ENCODE assay signal across 10 cellular contexts in the genomic region with DNA sequence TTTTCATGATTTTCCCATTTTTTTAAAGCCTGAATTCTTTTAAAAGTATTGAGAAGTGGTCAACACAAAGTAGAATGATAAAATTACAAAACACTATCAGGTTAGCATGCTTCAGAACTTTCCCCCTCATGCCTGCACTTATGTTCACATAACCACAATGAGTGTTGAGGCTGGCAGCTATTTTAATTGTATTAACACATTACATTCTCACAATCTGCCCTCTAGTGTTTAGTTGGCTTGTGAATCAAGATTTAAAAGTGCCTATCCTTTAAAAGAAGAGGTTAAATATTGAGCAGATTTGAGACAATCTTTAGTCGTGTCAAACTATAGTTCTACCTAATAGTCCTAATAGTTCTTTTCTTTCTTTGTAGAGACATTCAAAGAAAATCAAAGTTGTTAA.
A peak's percentile ranks its signal among the peaks of the same experiment; 100 is the strongest.
DNase-seq lines count a peak whose midpoint lies in the region; ATAC-seq and TF ChIP-seq lines count a peak whose summit lies in the region.
"Had no signal": no experiment of that assay in that cellular context is flagged by ENCODE, and none has a peak within 500 bp of the region (broad histone marks: within the 10 kb centered on the region; RNA-seq: fewer than 3 reads in every experiment).

No MANE protein-coding gene starts in this region.

- H3K9me3 ChIP-seq in heart right ventricle (peaks cover 0 to 2% (median 0%) of the 10 kb centered on the region in 11 donors), PC-9 (ENCODE audit: insufficient read depth, low read depth) (no peaks in the 10 kb centered on the region), aorta (ENCODE audit: control insufficient read depth, low read length) (no peaks in the 10 kb centered on the region)
- H3K9me3 ChIP-seq: Caco-2 had no signal

- no peaks in the 10 kb centered on the region for H3K9me3 Mint-ChIP-seq in activated CD4-positive, alpha-beta memory T cell treated with anti-CD3 and anti-CD28 coated beads, Interleukin-2, amount 10 ng/mL, durations not matched to agents 7 days and 5 days
- H3K9me3 Mint-ChIP-seq: T-helper 2 cell treated with Interferon-gamma antibody and Interleukin-4, amounts not matched to agents 5 μg/mL and 100 μg/mL, for 36 hours had no signal

- CTCF ChIA-PET in PC-9 (lab: Charles Lee) = interaction anchor here (0.7 kb wide), 1 partner anchor 330 kb away, joined by 3 read pairs; no protein-coding TSS in a partner anchor
- CTCF ChIA-PET in activated CD4-positive, alpha-beta memory T cell treated with anti-CD3 and anti-CD28 coated beads, Interleukin-2, amount 10 ng/mL, durations not matched to agents 7 days and 5 days (lab: Charles Lee) = interaction anchor here (1.8 kb wide), 1 partner anchor 252 kb away, joined by 5 read pairs; no protein-coding TSS in a partner anchor

- H3K27me3 ChIP-seq in heart right ventricle (no peaks in the 10 kb centered on the region), PC-9 (ENCODE audit: insufficient read depth, low read depth) (no peaks in the 10 kb centered on the region), aorta (ENCODE audit: control insufficient read depth in 1 of 2, insufficient read depth in 2 of 2, low read length in 1 of 2) (no peaks in the 10 kb centered on the region)

- POLR2A ChIA-PET in PC-9 (lab: Charles Lee; ENCODE audit: unreplicated experiment) = no interaction called here
- POLR2A ChIA-PET in activated CD4-positive, alpha-beta memory T cell treated with anti-CD3 and anti-CD28 coated beads, Interleukin-2, amount 10 ng/mL, durations not matched to agents 7 days and 5 days (lab: Charles Lee) = no interaction called here

- H3K79me2 ChIP-seq in PC-9 (ENCODE audit: low read depth) = no peaks in the 10 kb centered on the region

- no peak overlapping the region for H3K27ac Mint-ChIP-seq in activated CD4-positive, alpha-beta memory T cell treated with anti-CD3 and anti-CD28 coated beads, Interleukin-2, amount 10 ng/mL, durations not matched to agents 7 days and 5 days
- H3K27ac Mint-ChIP-seq: T-helper 2 cell treated with Interferon-gamma antibody and Interleukin-4, amounts not matched to agents 5 μg/mL and 100 μg/mL, for 36 hours had no signal

- no TSS peak for BruUV-seq in PC-9 (replicated peaks; lab: Mats Ljungman, UMichigan)

- intact Hi-C loops in heart right ventricle (cut with DNase I) (loop anchor here in 8 of 10 donors (5.0 to 10.0 kb wide), 3 partner anchors 76 to 86 kb away; no protein-coding TSS in a partner anchor), Right ventricle myocardium inferior (cut with DNase I) (loop anchor here (5.0 kb wide), 1 partner anchor 84 kb away; no protein-coding TSS in a partner anchor), PC-9 (cut with micrococcal nuclease; ENCODE audit: unreplicated experiment) (no loop called here), aorta (cut with DNase I) (loop anchor here in 1 of 2 donors (5.0 kb wide), 1 partner anchor 84 kb away; no protein-coding TSS in a partner anchor)

- H3K4me1 ChIP-seq in heart right ventricle (peaks cover 0 to 26% (median 0%) of the 10 kb centered on the region in 9 donors), PC-9 (replicated peaks; ENCODE audit: insufficient read depth) (peaks cover 20% of the 10 kb centered on the region), aorta (ENCODE audit: control insufficient read depth in 1 of 2, insufficient read depth in 2 of 2, low read length in 2 of 2) (peaks cover 2 to 3% of the 10 kb centered on the region in 2 donors)
- H3K4me1 ChIP-seq: Caco-2 had no signal

- H4K20me1 ChIP-seq in PC-9 (ENCODE audit: insufficient read depth) = no peaks in the 10 kb centered on the region

- no peaks in the 10 kb centered on the region for H3K36me3 Mint-ChIP-seq in activated CD4-positive, alpha-beta memory T cell treated with anti-CD3 and anti-CD28 coated beads, Interleukin-2, amount 10 ng/mL, durations not matched to agents 7 days and 5 days (ENCODE audit: low read depth)

- H3K36me3 ChIP-seq in heart right ventricle (peaks cover 0 to 39% (median 17%) of the 10 kb centered on the region in 9 donors), PC-9 (ENCODE audit: low read depth) (no peaks in the 10 kb centered on the region), aorta (ENCODE audit: control insufficient read depth in 1 of 2, insufficient read depth in 2 of 2, low read length in 1 of 2) (peaks cover 3% of the 10 kb centered on the region in 2 donors)

- no peak overlapping the region for H3K4me3 ChIP-seq in heart right ventricle
- no peak overlapping the region for H3K4me3 ChIP-seq in PC-9
- no peak overlapping the region for H3K4me3 ChIP-seq in epithelial cell of proximal tubule (ENCODE audit: low read depth, low read length)
- no peak overlapping the region for H3K4me3 ChIP-seq in aorta (ENCODE audit: low read length in 2 of 2)

- no peak overlapping the region for H2AFZ ChIP-seq in PC-9

- no peaks in the 10 kb centered on the region for H3K9me2 ChIP-seq in PC-9 (ENCODE audit: insufficient read depth)

- H3F3A ChIP-seq in PC-9 (ENCODE audit: insufficient read depth, low read depth) = peaks cover 18% of the 10 kb centered on the region

- WGBS in heart right ventricle, 2 donors = 64 to 83% methylated on average over 1 of the region's 1 CpG
- 57 to 67% methylated on average over 1 of the region's 1 CpG for WGBS in aorta, 2 donors

- no peak overlapping the region for H3K4me3 Mint-ChIP-seq in activated CD4-positive, alpha-beta memory T cell treated with anti-CD3 and anti-CD28 coated beads, Interleukin-2, amount 10 ng/mL, durations not matched to agents 7 days and 5 days
- H3K4me3 Mint-ChIP-seq: T-helper 2 cell treated with Interferon-gamma antibody and Interleukin-4, amounts not matched to agents 5 μg/mL and 100 μg/mL, for 36 hours had no signal

- H3K4me1 Mint-ChIP-seq in activated CD4-positive, alpha-beta memory T cell treated with anti-CD3 and anti-CD28 coated beads, Interleukin-2, amount 10 ng/mL, durations not matched to agents 7 days and 5 days = peaks cover 15% of the 10 kb centered on the region

- ATAC-seq in heart right ventricle (peak in 1 of 8 donors; percentile 48), Right ventricle myocardium inferior (no peak), GM21515 (IDR thresholded peaks at IDR 0.05; ENCODE audit: unreplicated experiment) (no peak), aorta (ENCODE audit: low FRiP score) (no peak)

- no peak overlapping the region for H3K4me2 ChIP-seq in PC-9

- H3K27ac ChIP-seq in heart right ventricle (no peak overlapping the region), PC-9 (peak overlapping the region; percentile 73), aorta (ENCODE audit: low read depth in 1 of 2, low read length in 2 of 2) (no peak overlapping the region)

- H3K27me3 Mint-ChIP-seq in activated CD4-positive, alpha-beta memory T cell treated with anti-CD3 and anti-CD28 coated beads, Interleukin-2, amount 10 ng/mL, durations not matched to agents 7 days and 5 days = peaks cover 13% of the 10 kb centered on the region

- DNase-seq in heart right ventricle (no peak), Right ventricle myocardium inferior (ENCODE audit: missing footprints) (no peak), PC-9 (no peak), epithelial cell of proximal tubule (ENCODE audit: low read depth) (peak; percentile 32), superior temporal gyrus (ENCODE audit: extremely low spot score) (peak; percentile 64), aorta (no peak)
- DNase-seq in activated CD4-positive, alpha-beta memory T cell treated with anti-CD3 and anti-CD28 coated beads, Interleukin-2, amount 10 ng/mL, durations not matched to agents 7 days and 5 days = no peak
- DNase-seq: Caco-2 had no signal

- TF ChIP-seq CTCF in heart right ventricle (IDR thresholded peaks at IDR 0.05) (peak in 6 of 9 donors; percentile 25 to 44 (median 41)), PC-9 (conservative IDR thresholded peaks at IDR 0.05) (no peak; the same call in 1 of the 2 replicates), epithelial cell of proximal tubule (conservative IDR thresholded peaks at IDR 0.05; ENCODE audit: low read depth, low read length) (peak; percentile 56)

Comparison
In these comparisons a context has a peak if more than half of its experiments do, and no peak if none do; other contexts are left out.
1. DNase-seq: peak in epithelial cell of proximal tubule (single experiment) and superior temporal gyrus (single experiment); none in heart right ventricle (0 of 2), Right ventricle myocardium inferior (single experiment), PC-9 (0 of 2), activated CD4-positive, alpha-beta memory T cell treated with anti-CD3 and anti-CD28 coated beads, Interleukin-2, amount 10 ng/mL, durations not matched to agents 7 days and 5 days (single experiment) and aorta (0 of 2).